8 cellular contexts compared by ENCODE assay signal in genomic region chr12:80187660-80188090, GRCh38.
A peak's percentile ranks its signal among the peaks of the same experiment; 100 is the strongest.
DNase-seq lines count a peak whose midpoint lies in the region; ATAC-seq and TF ChIP-seq lines count a peak whose summit lies in the region.

No MANE protein-coding gene starts in this region.

- H3K27ac ChIP-seq in coronary artery = peak overlapping the region; percentile 67 to 78

- POLR2A ChIA-PET in naive thymus-derived CD8-positive, alpha-beta T cell (lab: Charles Lee) = no interaction called here

- ATAC-seq in HG02763 (IDR thresholded peaks at IDR 0.05; ENCODE audit: unreplicated experiment) = peak; percentile 40
- no peak for ATAC-seq in naive thymus-derived CD8-positive, alpha-beta T cell
- no peak for ATAC-seq in GM21619 (IDR thresholded peaks at IDR 0.05; ENCODE audit: unreplicated experiment)

- H3K4me3 Mint-ChIP-seq in naive thymus-derived CD8-positive, alpha-beta T cell = no peak overlapping the region

- DNase-seq in EL = peak; percentile 73
- peak; percentile 93 for DNase-seq in NCI-H69 (lab: John Stamatoyannopoulos, UW)
- DNase-seq in coronary artery (ENCODE audit: low spot score) = no peak
- peak; percentile 32 for DNase-seq in retinal pigment epithelial cell (ENCODE audit: low read depth)
- DNase-seq in ACHN = no peak
- no peak for DNase-seq in naive thymus-derived CD8-positive, alpha-beta T cell

- H3K27ac Mint-ChIP-seq in naive thymus-derived CD8-positive, alpha-beta T cell = no peak overlapping the region

- TF ChIP-seq CTCF in coronary artery (IDR thresholded peaks at IDR 0.05) (no peak), retinal pigment epithelial cell (conservative IDR thresholded peaks at IDR 0.05; ENCODE audit: low read depth, low read length) (no peak)

- no peaks in the 10 kb centered on the region for H3K9me3 Mint-ChIP-seq in naive thymus-derived CD8-positive, alpha-beta T cell

- peaks cover 0 to 5% (median 0%) of the 10 kb centered on the region in 5 donors for H3K27me3 Mint-ChIP-seq in naive thymus-derived CD8-positive, alpha-beta T cell

- H3K4me3 ChIP-seq in coronary artery (no peak overlapping the region), retinal pigment epithelial cell (ENCODE audit: low read length) (no peak overlapping the region)

- no peaks in the 10 kb centered on the region for H3K36me3 Mint-ChIP-seq in naive thymus-derived CD8-positive, alpha-beta T cell

- H3K4me1 Mint-ChIP-seq in naive thymus-derived CD8-positive, alpha-beta T cell = peaks cover 0 to 2% (median 0%) of the 10 kb centered on the region in 4 donors

- in situ Hi-C loops in ACHN (cut with HindIII; ENCODE audit: low pct_ligation_motif_present, low pct_unique_long_range_greater_than_20kb, low sequenced_read_pairs) = loop anchor here (25.0 kb wide), 1 partner anchor 775 kb away; no protein-coding TSS in a partner anchor

Comparison
In these comparisons a context has a peak if more than half of its experiments do, and no peak if none do; other contexts are left out.
1. DNase-seq: peak in EL (single experiment), NCI-H69 (single experiment) and retinal pigment epithelial cell (single experiment); none in coronary artery (single experiment), ACHN (single experiment) and naive thymus-derived CD8-positive, alpha-beta T cell (0 of 10).